8 cellular contexts compared by ENCODE assay signal in genomic region chr14:62691613-62692489, GRCh38.
DNase-seq lines count a peak whose midpoint lies in the region; ATAC-seq, FAIRE-seq and TF ChIP-seq lines count a peak whose summit lies in the region.

No MANE protein-coding gene starts in this region.

- peak; percentile 80 for FAIRE-seq in A549 (lab: Jason Lieb, UNC)

- POLR2A ChIA-PET in A549 (lab: Yijun Ruan, JAX) = no interaction called here

- no peak for TF ChIP-seq POLR2A in A549 (IDR thresholded peaks at IDR 0.05; ENCODE audit: low read length)

- H3K27ac ChIP-seq in A549 = peak overlapping the region; percentile 87 to 93

- H3K9me3 Mint-ChIP-seq in glutamatergic neuron (ENCODE audit: unreplicated experiment) = peaks cover 2% of the 10 kb centered on the region

- peaks cover 56% of the 10 kb centered on the region for H3K4me1 ChIP-seq in A549

- under 1% methylated on average over 4 of the region's 4 CpGs for WGBS in A549 (ENCODE audit: missing lambda C conversion rate)

- CTCF ChIA-PET in A549 (lab: Yijun Ruan, JAX) = no interaction called here

- TF ChIP-seq CTCF in A549 (IDR thresholded peaks at IDR 0.05) (no peak), LNCaP clone FGC (IDR thresholded peaks at IDR 0.05; ENCODE audit: control insufficient read depth, extremely low read depth, insufficient read depth) (no peak), glutamatergic neuron (IDR thresholded peaks at IDR 0.05; ENCODE audit: partially characterized antibody, unreplicated experiment) (no peak)

- H3K27me3 Mint-ChIP-seq in glutamatergic neuron (ENCODE audit: unreplicated experiment) = peaks cover 2% of the 10 kb centered on the region

- DNase-seq in A549 (ENCODE audit: low read depth in 1 of 2, low spot score in 1 of 2) (peak; percentile 66 to 96), LNCaP clone FGC (ENCODE audit: low read depth) (peak; percentile 69), T1000 (lab: John Stamatoyannopoulos, UW) (peak; percentile 53), kidney tubule cell (ENCODE audit: low spot score) (peak; percentile 63), UCSD-AML1 (lab: John Stamatoyannopoulos, UW; ENCODE audit: unreplicated experiment) (no peak), glutamatergic neuron (no peak)

- H3K4me3 ChIP-seq in A549 (peak overlapping the region; percentile 19; the same call in 1 of the 3 replicates), LNCaP clone FGC (ENCODE audit: low read depth, low read length) (no peak overlapping the region; the same call in 1 of the 2 replicates)

- TF ChIP-seq EP300 in A549 (IDR thresholded peaks at IDR 0.05) = peak; percentile 54 to 73; a peak in 3 of 5 replicates

- no peaks in the 10 kb centered on the region for H3K36me3 Mint-ChIP-seq in glutamatergic neuron (ENCODE audit: unreplicated experiment)

- peak; percentile 32 to 35 for TF ChIP-seq RAD21 in A549 (conservative IDR thresholded peaks at IDR 0.05 in 1 of 2, IDR thresholded peaks at IDR 0.05 in 1 of 2)

- peaks cover 15% of the 10 kb centered on the region; the same call in 2 of the 3 replicates for H3K9me3 ChIP-seq in A549

- ATAC-seq in A549 = peak; percentile 97 to 99
- no peak for ATAC-seq in GM18909 (IDR thresholded peaks at IDR 0.05; ENCODE audit: poor library complexity, unreplicated experiment)
- ATAC-seq in HG03457 (IDR thresholded peaks at IDR 0.05; ENCODE audit: unreplicated experiment) = no peak

- H3K4me1 Mint-ChIP-seq in glutamatergic neuron (ENCODE audit: low read depth, unreplicated experiment) = no peaks in the 10 kb centered on the region

- H3K4me3 Mint-ChIP-seq in glutamatergic neuron (ENCODE audit: unreplicated experiment) = no peak overlapping the region

- H3K27ac Mint-ChIP-seq in glutamatergic neuron (ENCODE audit: unreplicated experiment) = no peak overlapping the region

- peak overlapping the region; percentile 83 for H3K4me2 ChIP-seq in A549

TF ChIP-seq in A549, 52 proteins besides CTCF, POLR2A, EP300 and RAD21 (continues in another document):
- TF ChIP-seq FOSB (CRISPR knock-in tag; IDR thresholded peaks at IDR 0.05) (no peak), MYC (IDR thresholded peaks at IDR 0.05; ENCODE audit: borderline replicate concordance, low read length) (no peak), PBX3 (IDR thresholded peaks at IDR 0.05) (no peak), EHF (CRISPR knock-in tag; IDR thresholded peaks at IDR 0.05) (no peak), RARB (CRISPR knock-in tag; IDR thresholded peaks at IDR 0.05) (no peak), MAX (IDR thresholded peaks at IDR 0.05) (peak; percentile 77), HOXB5 (CRISPR knock-in tag; IDR thresholded peaks at IDR 0.05) (no peak), HEYL (CRISPR knock-in tag; IDR thresholded peaks at IDR 0.05) (no peak), HDAC2 (IDR thresholded peaks at IDR 0.05) (no peak), JUN (IDR thresholded peaks at IDR 0.05) (peak; percentile 88 to 91; a peak in 4 of 5 replicates), NFE2L2 (conservative IDR thresholded peaks at IDR 0.05; ENCODE audit: low read length) (no peak), CEBPB (IDR thresholded peaks at IDR 0.05) (peak; percentile 91 to 98), CBX2 (IDR thresholded peaks at IDR 0.05; ENCODE audit: borderline replicate concordance, low read depth) (no peak), HOXA7 (CRISPR knock-in tag; IDR thresholded peaks at IDR 0.05) (no peak), REST (IDR thresholded peaks at IDR 0.05) (no peak), TFCP2L1 (CRISPR knock-in tag; IDR thresholded peaks at IDR 0.05) (no peak), EHMT2 (IDR thresholded peaks at IDR 0.05; ENCODE audit: low read depth) (no peak), GATA3 (IDR thresholded peaks at IDR 0.05; ENCODE audit: borderline replicate concordance) (peak; percentile 91), SMC3 (IDR thresholded peaks at IDR 0.05) (no peak), FOXS1 (CRISPR knock-in tag; IDR thresholded peaks at IDR 0.05) (no peak), NPAS2 (CRISPR knock-in tag; IDR thresholded peaks at IDR 0.05; ENCODE audit: borderline replicate concordance) (no peak), FOSL2 (IDR thresholded peaks at IDR 0.05) (peak; percentile 91), FOSL2 (CRISPR knock-in tag; IDR thresholded peaks at IDR 0.05) (peak; percentile 99), KDM5A (IDR thresholded peaks at IDR 0.05) (no peak), ELK1 (IDR thresholded peaks at IDR 0.05; ENCODE audit: low read depth, low read length) (no peak), TP53 (CRISPR knock-in tag; IDR thresholded peaks at IDR 0.05) (no peak), BHLHE40 (IDR thresholded peaks at IDR 0.05; ENCODE audit: low read depth, low read length) (no peak), CHD2 (IDR thresholded peaks at IDR 0.05; ENCODE audit: low read length, partially characterized antibody) (no peak), RNF2 (IDR thresholded peaks at IDR 0.05; ENCODE audit: borderline replicate concordance, low read depth) (no peak), JUNB (IDR thresholded peaks at IDR 0.05) (peak; percentile 83), USF2 (IDR thresholded peaks at IDR 0.05) (no peak), MAZ (IDR thresholded peaks at IDR 0.05; ENCODE audit: borderline replicate concordance, low read depth, low read length) (no peak), HOXB13 (CRISPR knock-in tag; IDR thresholded peaks at IDR 0.05; ENCODE audit: low read depth) (no peak), SREBF2 (IDR thresholded peaks at IDR 0.05) (no peak), PHF8 (IDR thresholded peaks at IDR 0.05; ENCODE audit: borderline replicate concordance, low read depth) (no peak), ZSCAN20 (CRISPR knock-in tag; IDR thresholded peaks at IDR 0.05) (no peak), ZC3H11A (IDR thresholded peaks at IDR 0.05) (no peak), CHD4 (IDR thresholded peaks at IDR 0.05; ENCODE audit: borderline replicate concordance) (no peak), NR3C1 (IDR thresholded peaks at IDR 0.05) (no peak), ZNF302 (CRISPR knock-in tag; IDR thresholded peaks at IDR 0.05) (no peak), MAFK (IDR thresholded peaks at IDR 0.05; ENCODE audit: partially characterized antibody) (peak; percentile 25)

Comparison
In these comparisons a context has a peak if more than half of its experiments do, and no peak if none do; other contexts are left out.
1. ATAC-seq: peak in A549 (2 of 2); none in GM18909 (single experiment) and HG03457 (single experiment).
2. DNase-seq: peak in A549 (2 of 2), LNCaP clone FGC (single experiment), T1000 (single experiment) and kidney tubule cell (single experiment); none in UCSD-AML1 (single experiment) and glutamatergic neuron (single experiment).